19 cellular contexts compared by ENCODE assay signal in the genomic region with DNA sequence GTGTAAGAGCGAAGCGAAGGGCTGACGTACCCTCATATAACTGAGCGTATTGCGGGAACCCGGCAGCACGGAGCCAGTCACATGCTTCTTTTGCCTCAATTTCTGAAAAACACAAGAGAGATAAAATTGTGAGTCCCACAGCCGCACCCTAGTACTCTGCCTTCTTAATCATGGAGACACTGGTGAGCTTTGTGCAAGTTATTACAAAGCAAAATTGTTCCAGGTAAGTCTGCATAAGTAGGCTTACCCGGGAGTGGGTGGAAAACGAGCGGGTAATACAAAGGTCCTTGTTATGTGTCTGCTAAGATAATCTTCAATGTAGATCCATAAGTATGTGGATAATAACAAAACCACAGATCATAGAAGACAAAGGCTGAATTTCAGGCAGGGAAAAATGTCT.
DNase-seq lines count a peak whose midpoint lies in the region; ATAC-seq and TF ChIP-seq lines count a peak whose summit lies in the region.
"Had no signal": no experiment of that assay in that cellular context is flagged by ENCODE, and none has a peak within 500 bp of the region (broad histone marks: within the 10 kb centered on the region; RNA-seq: fewer than 3 reads in every experiment).

No MANE protein-coding gene starts in this region.

- H3K4me1 ChIP-seq in esophagus squamous epithelium (peaks cover 0 to 26% (median 0%) of the 10 kb centered on the region in 3 donors), subcutaneous abdominal adipose tissue (ENCODE audit: control insufficient read depth in 5 of 5, insufficient read depth in 5 of 5, low read length in 5 of 5) (peaks cover 2 to 23% (median 17%) of the 10 kb centered on the region in 5 donors)
- H3K4me1 ChIP-seq: A549 had no signal

- no peak for TF ChIP-seq CTCF in esophagus squamous epithelium (IDR thresholded peaks at IDR 0.05)

- H3K9me3 ChIP-seq in SK-N-MC (ENCODE audit: low read depth, low read length) (no peaks in the 10 kb centered on the region), esophagus squamous epithelium (peaks cover 0 to 8% (median 0%) of the 10 kb centered on the region in 3 donors), subcutaneous abdominal adipose tissue (ENCODE audit: control insufficient read depth in 5 of 5, low read length in 5 of 5) (peaks cover 0 to 3% (median 0%) of the 10 kb centered on the region in 5 donors)

- WGBS in esophagus squamous epithelium, 2 donors: 78 to 91% methylated on average over 11 of the region's 11 CpGs

- DNase-seq in COLO829 (ENCODE audit: low spot score): peak; percentile 76
- no peak for DNase-seq in SK-N-MC (ENCODE audit: low read depth, low spot score)
- DNase-seq in esophagus squamous epithelium (lab: John Stamatoyannopoulos, UW): no peak
- DNase-seq: CD8-positive, alpha-beta T cell; DND-41; NCI-H1436; NCI-H2029; NCI-H345; NCI-H524 treated with DMSO at 0.1 percent for 48 hours; PC-3; SIG-M5 had no signal

- no peak overlapping the region for H3K4me3 ChIP-seq in SK-N-MC
- H3K4me3 ChIP-seq in esophagus squamous epithelium: no peak overlapping the region
- no peak overlapping the region for H3K4me3 ChIP-seq in subcutaneous abdominal adipose tissue (ENCODE audit: low read depth in 1 of 5, low read length in 5 of 5)
- H3K4me3 ChIP-seq: A549; BLaER1 treated with 17β-estradiol and CSF1 and Interleukin-3, amounts not matched to agents 10 nM and 100 nM had no signal

- H3K9ac ChIP-seq in SK-N-MC (ENCODE audit: insufficient read length) (no peak overlapping the region), subcutaneous abdominal adipose tissue (ENCODE audit: low read length in 5 of 5) (no peak overlapping the region)
- H3K9ac ChIP-seq: BLaER1 treated with 17β-estradiol and CSF1 and Interleukin-3, amounts not matched to agents 10 nM and 100 nM; KMS-11 had no signal

- H3K27me3 ChIP-seq in esophagus squamous epithelium (no peaks in the 10 kb centered on the region), subcutaneous abdominal adipose tissue (ENCODE audit: control insufficient read depth in 5 of 5, insufficient read depth in 4 of 5, low read length in 5 of 5) (no peaks in the 10 kb centered on the region)
- H3K27me3 ChIP-seq: BLaER1 treated with 17β-estradiol and CSF1 and Interleukin-3, amounts not matched to agents 10 nM and 100 nM had no signal

- intact Hi-C loops in esophagus squamous epithelium (cut with DNase I): no loop called here

- H3K36me3 ChIP-seq in SK-N-MC (ENCODE audit: insufficient read depth, low read length): peaks cover 47% of the 10 kb centered on the region
- H3K36me3 ChIP-seq in esophagus squamous epithelium: peaks cover 0 to 29% (median 0%) of the 10 kb centered on the region in 3 donors
- H3K36me3 ChIP-seq in subcutaneous abdominal adipose tissue (ENCODE audit: control insufficient read depth in 5 of 5, insufficient read depth in 5 of 5, low read length in 5 of 5): peaks cover 19 to 32% (median 27%) of the 10 kb centered on the region in 5 donors

- no peak for ATAC-seq in GM18517 (IDR thresholded peaks at IDR 0.05; ENCODE audit: unreplicated experiment)
- no peak for ATAC-seq in SK-N-SH treated with all-trans-retinoic acid at 6 μM for 48 hours
- ATAC-seq in HG03378 (IDR thresholded peaks at IDR 0.05; ENCODE audit: unreplicated experiment): no peak
- ATAC-seq: A549; CD8-positive, alpha-beta T cell; PC-3 had no signal

- no peak for TF ChIP-seq POLR2A in esophagus squamous epithelium (IDR thresholded peaks at IDR 0.05)

- H3K27ac ChIP-seq in SK-N-MC (peak overlapping the region; percentile 23; the same call in 1 of the 2 replicates), esophagus squamous epithelium (peak overlapping the region in 3 of 4 donors; percentile 5 to 67 (median 61)), subcutaneous abdominal adipose tissue (ENCODE audit: low read depth, low read length) (peak overlapping the region; percentile 55)
- H3K27ac ChIP-seq: A549; BLaER1 treated with 17β-estradiol and CSF1 and Interleukin-3, amounts not matched to agents 10 nM and 100 nM; KMS-11; RWPE1 had no signal

TF ChIP-seq in SK-N-SH treated with all-trans-retinoic acid at 6 μM for 48 hours, 23 proteins besides CTCF, POLR2A, EP300 and RAD21:
- no peak for TF ChIP-seq ZFP30 (CRISPR knock-in tag; IDR thresholded peaks at IDR 0.05)
- TF ChIP-seq, protein P1, sequence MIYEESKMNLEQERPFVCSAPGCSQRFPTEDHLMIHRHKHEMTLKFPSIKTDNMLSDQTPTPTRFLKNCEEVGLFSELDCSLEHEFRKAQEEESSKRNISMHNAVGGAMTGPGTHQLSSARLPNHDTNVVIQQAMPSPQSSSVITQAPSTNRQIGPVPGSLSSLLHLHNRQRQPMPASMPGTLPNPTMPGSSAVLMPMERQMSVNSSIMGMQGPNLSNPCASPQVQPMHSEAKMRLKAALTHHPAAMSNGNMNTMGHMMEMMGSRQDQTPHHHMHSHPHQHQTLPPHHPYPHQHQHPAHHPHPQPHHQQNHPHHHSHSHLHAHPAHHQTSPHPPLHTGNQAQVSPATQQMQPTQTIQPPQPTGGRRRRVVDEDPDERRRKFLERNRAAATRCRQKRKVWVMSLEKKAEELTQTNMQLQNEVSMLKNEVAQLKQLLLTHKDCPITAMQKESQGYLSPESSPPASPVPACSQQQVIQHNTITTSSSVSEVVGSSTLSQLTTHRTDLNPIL (CRISPR knock-in tag; IDR thresholded peaks at IDR 0.05; ENCODE audit: low read depth): no peak
- no peak for TF ChIP-seq CSDC2 (CRISPR knock-in tag; IDR thresholded peaks at IDR 0.05)
- no peak for TF ChIP-seq RARB (CRISPR knock-in tag; IDR thresholded peaks at IDR 0.05)
- TF ChIP-seq ARNTL (CRISPR knock-in tag; IDR thresholded peaks at IDR 0.05; ENCODE audit: borderline replicate concordance, low read depth): no peak
- TF ChIP-seq ZNF70 (CRISPR knock-in tag; IDR thresholded peaks at IDR 0.05): no peak
- TF ChIP-seq, protein P2, sequence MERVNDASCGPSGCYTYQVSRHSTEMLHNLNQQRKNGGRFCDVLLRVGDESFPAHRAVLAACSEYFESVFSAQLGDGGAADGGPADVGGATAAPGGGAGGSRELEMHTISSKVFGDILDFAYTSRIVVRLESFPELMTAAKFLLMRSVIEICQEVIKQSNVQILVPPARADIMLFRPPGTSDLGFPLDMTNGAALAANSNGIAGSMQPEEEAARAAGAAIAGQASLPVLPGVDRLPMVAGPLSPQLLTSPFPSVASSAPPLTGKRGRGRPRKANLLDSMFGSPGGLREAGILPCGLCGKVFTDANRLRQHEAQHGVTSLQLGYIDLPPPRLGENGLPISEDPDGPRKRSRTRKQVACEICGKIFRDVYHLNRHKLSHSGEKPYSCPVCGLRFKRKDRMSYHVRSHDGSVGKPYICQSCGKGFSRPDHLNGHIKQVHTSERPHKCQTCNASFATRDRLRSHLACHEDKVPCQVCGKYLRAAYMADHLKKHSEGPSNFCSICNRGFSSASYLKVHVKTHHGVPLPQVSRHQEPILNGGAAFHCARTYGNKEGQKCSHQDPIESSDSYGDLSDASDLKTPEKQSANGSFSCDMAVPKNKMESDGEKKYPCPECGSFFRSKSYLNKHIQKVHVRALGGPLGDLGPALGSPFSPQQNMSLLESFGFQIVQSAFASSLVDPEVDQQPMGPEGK (CRISPR knock-in tag; IDR thresholded peaks at IDR 0.05; ENCODE audit: borderline replicate concordance): no peak
- TF ChIP-seq BACH2 (CRISPR knock-in tag; IDR thresholded peaks at IDR 0.05; ENCODE audit: borderline replicate concordance): no peak
- TF ChIP-seq, protein P3, sequence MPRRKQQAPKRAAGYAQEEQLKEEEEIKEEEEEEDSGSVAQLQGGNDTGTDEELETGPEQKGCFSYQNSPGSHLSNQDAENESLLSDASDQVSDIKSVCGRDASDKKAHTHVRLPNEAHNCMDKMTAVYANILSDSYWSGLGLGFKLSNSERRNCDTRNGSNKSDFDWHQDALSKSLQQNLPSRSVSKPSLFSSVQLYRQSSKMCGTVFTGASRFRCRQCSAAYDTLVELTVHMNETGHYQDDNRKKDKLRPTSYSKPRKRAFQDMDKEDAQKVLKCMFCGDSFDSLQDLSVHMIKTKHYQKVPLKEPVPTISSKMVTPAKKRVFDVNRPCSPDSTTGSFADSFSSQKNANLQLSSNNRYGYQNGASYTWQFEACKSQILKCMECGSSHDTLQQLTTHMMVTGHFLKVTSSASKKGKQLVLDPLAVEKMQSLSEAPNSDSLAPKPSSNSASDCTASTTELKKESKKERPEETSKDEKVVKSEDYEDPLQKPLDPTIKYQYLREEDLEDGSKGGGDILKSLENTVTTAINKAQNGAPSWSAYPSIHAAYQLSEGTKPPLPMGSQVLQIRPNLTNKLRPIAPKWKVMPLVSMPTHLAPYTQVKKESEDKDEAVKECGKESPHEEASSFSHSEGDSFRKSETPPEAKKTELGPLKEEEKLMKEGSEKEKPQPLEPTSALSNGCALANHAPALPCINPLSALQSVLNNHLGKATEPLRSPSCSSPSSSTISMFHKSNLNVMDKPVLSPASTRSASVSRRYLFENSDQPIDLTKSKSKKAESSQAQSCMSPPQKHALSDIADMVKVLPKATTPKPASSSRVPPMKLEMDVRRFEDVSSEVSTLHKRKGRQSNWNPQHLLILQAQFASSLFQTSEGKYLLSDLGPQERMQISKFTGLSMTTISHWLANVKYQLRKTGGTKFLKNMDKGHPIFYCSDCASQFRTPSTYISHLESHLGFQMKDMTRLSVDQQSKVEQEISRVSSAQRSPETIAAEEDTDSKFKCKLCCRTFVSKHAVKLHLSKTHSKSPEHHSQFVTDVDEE (CRISPR knock-in tag; IDR thresholded peaks at IDR 0.05): no peak
- TF ChIP-seq GLIS3 (CRISPR knock-in tag; IDR thresholded peaks at IDR 0.05): no peak
- TF ChIP-seq TCF4 (CRISPR knock-in tag; IDR thresholded peaks at IDR 0.05; ENCODE audit: borderline replicate concordance): no peak
- no peak for TF ChIP-seq ZFP3 (CRISPR knock-in tag; IDR thresholded peaks at IDR 0.05)
- TF ChIP-seq ESRRG (CRISPR knock-in tag; IDR thresholded peaks at IDR 0.05): no peak
- TF ChIP-seq TOX (CRISPR knock-in tag; IDR thresholded peaks at IDR 0.05; ENCODE audit: borderline replicate concordance): no peak
- TF ChIP-seq ZC3H10 (CRISPR knock-in tag; IDR thresholded peaks at IDR 0.05): no peak
- no peak for TF ChIP-seq OSR1 (CRISPR knock-in tag; IDR thresholded peaks at IDR 0.05)
- no peak for TF ChIP-seq PPARA (CRISPR knock-in tag; IDR thresholded peaks at IDR 0.05; ENCODE audit: borderline replicate concordance)
TF ChIP-seq in SK-N-SH treated with all-trans-retinoic acid at 6 μM for 48 hours: peak in this region for 0.
